ENCODE assay signal across 10 cellular contexts in genomic region chr16:1828645-1829410, GRCh38. TPM values are rescaled to one million over a fixed set of nuclear protein-coding genes. Genes with fewer than 3 reads are reported as not detected.
A peak's percentile ranks its signal among the peaks of the same experiment; 100 is the strongest.
DNase-seq lines count a peak whose midpoint lies in the region; ATAC-seq, FAIRE-seq and TF ChIP-seq lines count a peak whose summit lies in the region.
"Had no signal": no experiment of that assay in that cellular context is flagged by ENCODE, and none has a peak within 500 bp of the region (broad histone marks: within the 10 kb centered on the region; RNA-seq: fewer than 3 reads in every experiment).

No MANE protein-coding gene starts in this region.

- POLR2A ChIA-PET in MCF 10A (lab: Yijun Ruan, JAX), result interaction anchor here (1.6 to 6.1 kb wide), 6 partner anchors 8 to 326 kb away, joined by 9 to 58 read pairs (median 22); partner anchors contain the start of genes NUBP2, RPS2, SPSB3 and TRAF7
- POLR2A ChIA-PET in activated B cell treated with CpG ODN at 0.5 μM for 24 hours (lab: Charles Lee), result no interaction called here

- intact Hi-C loops in MCF 10A (cut with micrococcal nuclease) (no loop called here), breast epithelium (cut with DNase I; ENCODE audit: low total_unique reads) (no loop called here), activated B cell treated with CpG ODN at 0.5 μM for 24 hours (cut with micrococcal nuclease) (no loop called here), stomach (cut with DNase I; ENCODE audit: low total_unique reads) (no loop called here)

- H3K9me3 ChIP-seq in breast epithelium (no peaks in the 10 kb centered on the region), stomach (no peaks in the 10 kb centered on the region)

- H3K4me1 Mint-ChIP-seq in MCF 10A (ENCODE audit: insufficient read depth, unreplicated experiment) (peaks cover 11% of the 10 kb centered on the region), activated B cell treated with CpG ODN at 0.5 μM for 24 hours (peaks cover 38% of the 10 kb centered on the region), immature natural killer cell (peaks cover 34 to 42% of the 10 kb centered on the region in 2 donors)

- ATAC-seq in activated B cell treated with CpG ODN at 0.5 μM for 24 hours (ENCODE audit: low read depth), result no peak

- TF ChIP-seq POLR2A in breast epithelium (IDR thresholded peaks at IDR 0.05) (no peak), stomach (IDR thresholded peaks at IDR 0.05) (no peak)

- FAIRE-seq in frontal cortex (lab: Jason Lieb, UNC), result no peak

- WGBS in stomach, 5 donors, result 34 to 62% (median 41%) methylated on average over 11 of the region's 11 CpGs

- no peaks in the 10 kb centered on the region for H3K27me3 ChIP-seq in breast epithelium
- no peaks in the 10 kb centered on the region for H3K27me3 ChIP-seq in stomach

- DNase-seq in MCF 10A (ENCODE audit: unreplicated experiment) (no peak), breast epithelium (ENCODE audit: low spot score in 2 of 2) (no peak), activated B cell treated with CpG ODN at 0.5 μM for 24 hours (no peak), immature natural killer cell (no peak), stomach (no peak), pons (ENCODE audit: low spot score) (no peak), AG08395 (ENCODE audit: low spot score) (no peak), frontal cortex (ENCODE audit: low spot score in 2 of 2) (no peak)
- DNase-seq: NCI-H446 had no signal

- H3K27ac Mint-ChIP-seq in MCF 10A (ENCODE audit: low read depth, unreplicated experiment) (no peak overlapping the region), activated B cell treated with CpG ODN at 0.5 μM for 24 hours (no peak overlapping the region), immature natural killer cell (no peak overlapping the region)

- H3K36me3 Mint-ChIP-seq in MCF 10A (ENCODE audit: insufficient read depth, unreplicated experiment), result peaks cover 20% of the 10 kb centered on the region
- peaks cover 12% of the 10 kb centered on the region for H3K36me3 Mint-ChIP-seq in activated B cell treated with CpG ODN at 0.5 μM for 24 hours (ENCODE audit: low read depth)
- H3K36me3 Mint-ChIP-seq in immature natural killer cell, result peaks cover 0 to 5% (median 3%) of the 10 kb centered on the region in 3 donors

- peaks cover 0 to 18% of the 10 kb centered on the region in 2 donors for H3K4me1 ChIP-seq in breast epithelium
- H3K4me1 ChIP-seq in stomach, result peaks cover 29 to 64% (median 58%) of the 10 kb centered on the region in 4 donors

- H3K27me3 Mint-ChIP-seq in MCF 10A (ENCODE audit: insufficient read depth, unreplicated experiment) (no peaks in the 10 kb centered on the region), activated B cell treated with CpG ODN at 0.5 μM for 24 hours (no peaks in the 10 kb centered on the region), immature natural killer cell (ENCODE audit: low read depth in 3 of 3) (peaks cover 6 to 14% (median 11%) of the 10 kb centered on the region in 3 donors)

- no peak for TF ChIP-seq EP300 in stomach (IDR thresholded peaks at IDR 0.05)

- H3K4me3 ChIP-seq in breast epithelium (peak overlapping the region in 1 of 3 donors; percentile 95), stomach (peak overlapping the region; percentile 88 to 100 (median 96))

- H3K4me3 Mint-ChIP-seq in MCF 10A (ENCODE audit: unreplicated experiment) (peak overlapping the region; percentile 94), activated B cell treated with CpG ODN at 0.5 μM for 24 hours (peak overlapping the region; percentile 24), immature natural killer cell (peak overlapping the region in 4 of 5 donors; percentile 35 to 60 (median 44))

- TF ChIP-seq CTCF in MCF 10A (IDR thresholded peaks at IDR 0.05; ENCODE audit: unreplicated experiment) (no peak), breast epithelium (IDR thresholded peaks at IDR 0.05) (no peak), activated B cell treated with CpG ODN at 0.5 μM for 24 hours (IDR thresholded peaks at IDR 0.05) (no peak), stomach (IDR thresholded peaks at IDR 0.05) (no peak)

- H3K27ac ChIP-seq in breast epithelium, result no peak overlapping the region
- peak overlapping the region in 4 of 5 donors; percentile 58 to 96 (median 76) for H3K27ac ChIP-seq in stomach

- BruUV-seq in MCF 10A (replicated peaks; lab: Mats Ljungman, UMichigan), result no TSS peak

- CTCF ChIA-PET in MCF 10A (lab: Yijun Ruan, JAX), result interaction anchor here (0.5 kb wide), 1 partner anchor 465 kb away, joined by 4 read pairs; no protein-coding TSS in a partner anchor
- CTCF ChIA-PET in activated B cell treated with CpG ODN at 0.5 μM for 24 hours (lab: Charles Lee), result no interaction called here

- H3K9me3 Mint-ChIP-seq in MCF 10A (ENCODE audit: unreplicated experiment), result no peaks in the 10 kb centered on the region
- H3K9me3 Mint-ChIP-seq in activated B cell treated with CpG ODN at 0.5 μM for 24 hours, result no peaks in the 10 kb centered on the region
- peaks cover 0 to 1% (median 0%) of the 10 kb centered on the region in 6 donors for H3K9me3 Mint-ChIP-seq in immature natural killer cell

- H3K36me3 ChIP-seq in breast epithelium, result no peaks in the 10 kb centered on the region
- peaks cover 0 to 16% (median 8%) of the 10 kb centered on the region in 4 donors for H3K36me3 ChIP-seq in stomach

RNA-seq across cellular contexts. Expression of gene FAHD1, which starts 1.8 kb away (rescaled TPM):
- total RNA-seq in MCF 10A (2022) (18.4 and 21.4 TPM in 2 replicates), breast epithelium (10 to 100 TPM; 27.2 to 35.4 (median 29.7) TPM), activated B cell treated with CpG ODN at 0.5 μM for 24 hours (10.2 and 10.4 TPM in 2 replicates), stomach (100 to 1,000 TPM in 1 of 5 donors, 10 to 100 TPM in 4; 16.7 to 484 (median 36.6) TPM), frontal cortex (64.0 TPM)
- polyA plus RNA-seq in immature natural killer cell (10 to 100 TPM; 22.7 to 35.4 (median 24.8) TPM), stomach (10 to 100 TPM; 15.4 to 37.7 (median 22.8) TPM)

RNA-seq across cellular contexts. Expression of gene HAGH, which starts 2.2 kb away (rescaled TPM):
- 44.5 and 69.8 TPM in 2 replicates for total RNA-seq in MCF 10A (2022)
- total RNA-seq in breast epithelium, result 100 to 1,000 TPM in 1 of 3 donors, 10 to 100 TPM in 2; 61.9 to 114 (median 74.7) TPM
- total RNA-seq in activated B cell treated with CpG ODN at 0.5 μM for 24 hours, result 19.0 and 19.5 TPM in 2 replicates
- polyA plus RNA-seq in immature natural killer cell, result 10 to 100 TPM; 53.0 to 54.7 (median 54.3) TPM
- total RNA-seq in stomach, result 100 to 1,000 TPM in 1 of 5 donors, 10 to 100 TPM in 4; 30.3 to 119 (median 64.8) TPM
- 10 to 100 TPM; 64.9 to 80.2 (median 73.5) TPM for polyA plus RNA-seq in stomach
- total RNA-seq in frontal cortex, result 51.8 TPM

RNA-seq across cellular contexts. Expression of gene IGFALS, which starts 35.3 kb away (rescaled TPM):
- total RNA-seq in MCF 10A (2022), result not detected in 2 replicates
- total RNA-seq in breast epithelium, result under 1 TPM; 0.32 to 0.44 (median 0.33) TPM
- total RNA-seq in activated B cell treated with CpG ODN at 0.5 μM for 24 hours, result not detected in 2 replicates
- not detected for polyA plus RNA-seq in immature natural killer cell
- 10 to 100 TPM in 2 of 5 donors, 1 to 10 TPM in 2, not detected in 1; 2.9 to 24.6 (median 8.8) TPM for total RNA-seq in stomach
- 10 to 100 TPM in 1 of 3 donors, 1 to 10 TPM in 2; 2.4 to 21.0 (median 6.0) TPM for polyA plus RNA-seq in stomach
- total RNA-seq in frontal cortex, result under 0.01 TPM

RNA-seq across cellular contexts. Expression of gene MEIOB, which starts 43.1 kb away (rescaled TPM):
- total RNA-seq in MCF 10A (2022) (not detected in 2 replicates), breast epithelium (not detected), activated B cell treated with CpG ODN at 0.5 μM for 24 hours (not detected in 2 replicates), stomach (not detected), frontal cortex (0.41 TPM)
- polyA plus RNA-seq in immature natural killer cell (not detected), stomach (under 1 TPM in 1 of 3 donors, not detected in 2; 0.13 TPM)
- total RNA-seq: urinary bladder had no signal
- polyA plus RNA-seq: urinary bladder had no signal

RNA-seq across cellular contexts. Expression of gene NUBP2, which starts 46.1 kb away (rescaled TPM):
- total RNA-seq in MCF 10A (2022) (71.3 and 73.9 TPM in 2 replicates), breast epithelium (10 to 100 TPM; 61.6 to 82.6 (median 80.3) TPM), activated B cell treated with CpG ODN at 0.5 μM for 24 hours (53.7 and 54.2 TPM in 2 replicates), stomach (100 to 1,000 TPM in 1 of 5 donors, 10 to 100 TPM in 4; 14.7 to 171 (median 54.8) TPM), frontal cortex (37.9 TPM)
- polyA plus RNA-seq in immature natural killer cell (100 to 1,000 TPM; 106 to 151 (median 127) TPM), stomach (10 to 100 TPM; 60.6 to 86.0 (median 74.7) TPM)

Comparison
In these comparisons a context has a peak if more than half of its experiments do, and no peak if none do; other contexts are left out.
1. H3K4me3 Mint-ChIP-seq: peak in every context shown above with its lines; median percentile 94 in MCF 10A; 44 in immature natural killer cell; 24 in activated B cell treated with CpG ODN at 0.5 μM for 24 hours.
2. H3K27ac ChIP-seq: peak in stomach (4 of 5); none in breast epithelium (0 of 2).